In the genomic region with DNA sequence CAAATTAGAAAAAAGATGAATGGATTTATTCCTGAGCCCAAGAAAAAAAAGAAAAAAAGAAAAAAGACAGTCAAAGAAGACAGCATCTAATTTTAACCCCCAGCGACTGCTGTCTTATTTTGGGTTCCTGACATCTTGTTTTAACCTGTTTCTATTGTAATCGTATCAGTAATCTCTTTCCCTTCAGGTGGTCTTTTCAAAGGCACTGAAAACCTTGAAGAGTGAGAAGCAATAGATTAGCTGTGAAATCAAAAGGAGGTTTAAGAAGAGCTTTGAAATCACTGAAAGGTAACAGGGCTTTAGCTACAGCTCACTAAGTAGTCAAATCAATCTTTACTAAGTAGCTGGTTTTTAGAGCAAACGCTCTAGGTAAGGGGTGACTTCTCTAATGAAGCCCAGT, we compare ENCODE assay signal across 19 cellular contexts. TPM values are rescaled to one million over a fixed set of nuclear protein-coding genes. Genes with fewer than 3 reads are reported as not detected.
DNase-seq lines count a peak whose midpoint lies in the region; ATAC-seq, FAIRE-seq and TF ChIP-seq lines count a peak whose summit lies in the region.
"Had no signal": no experiment of that assay in that cellular context is flagged by ENCODE, and none has a peak within 500 bp of the region (broad histone marks: within the 10 kb centered on the region; RNA-seq: fewer than 3 reads in every experiment).

No MANE protein-coding gene starts in this region.

- no peaks in the 10 kb centered on the region for H3K9me3 ChIP-seq in astrocyte (ENCODE audit: insufficient read depth, low read depth, low read length)
- H3K9me3 ChIP-seq in neural progenitor cell (ENCODE audit: low read depth): no peaks in the 10 kb centered on the region
- no peaks in the 10 kb centered on the region for H3K9me3 ChIP-seq in BE2C
- H3K9me3 ChIP-seq: BLaER1 treated with 17β-estradiol and CSF1 and Interleukin-3, amounts not matched to agents 10 nM and 100 nM; HAP-1 had no signal

- no peak for DNase-seq in D721Med (ENCODE audit: insufficient read length, low spot score)
- peak; percentile 5 for DNase-seq in NCI-H69 (lab: John Stamatoyannopoulos, UW)
- DNase-seq in astrocyte (ENCODE audit: low read depth): no peak
- DNase-seq in neural progenitor cell (ENCODE audit: low spot score): peak; percentile 81
- no peak for DNase-seq in BE2C
- no peak for DNase-seq in NCI-H524 (lab: John Stamatoyannopoulos, UW)
- DNase-seq: 8988T; AML-193; CD4-positive, CD25-positive, alpha-beta regulatory T cell; DMS 273 treated with DMSO at 0.1 percent for 48 hours; HFFc6; IMR-90; KBM-7 had no signal

- H3K36me3 ChIP-seq in astrocyte (ENCODE audit: insufficient read depth, low read length) (no peaks in the 10 kb centered on the region), neural progenitor cell (no peaks in the 10 kb centered on the region), BE2C (no peaks in the 10 kb centered on the region)
- H3K36me3 ChIP-seq: BLaER1 treated with 17β-estradiol and CSF1 and Interleukin-3, amounts not matched to agents 10 nM and 100 nM; HAP-1 had no signal

- H3K36me3 Mint-ChIP-seq in astrocyte (ENCODE audit: low read depth, unreplicated experiment) (no peaks in the 10 kb centered on the region), neural progenitor cell (peaks cover 2% of the 10 kb centered on the region)
- H3K36me3 Mint-ChIP-seq: CD4-positive, CD25-positive, alpha-beta regulatory T cell had no signal

- H3K4me3 ChIP-seq in astrocyte (ENCODE audit: insufficient read depth, low read depth, low read length) (no peak overlapping the region), neural progenitor cell (peak overlapping the region; percentile 19), BE2C (ENCODE audit: low read depth, low read length) (no peak overlapping the region)
- H3K4me3 ChIP-seq: BLaER1 treated with 17β-estradiol and CSF1 and Interleukin-3, amounts not matched to agents 10 nM and 100 nM; GM12878; HAP-1 had no signal

- H3K27ac ChIP-seq in astrocyte (ENCODE audit: low read depth, low read length) (no peak overlapping the region), neural progenitor cell (peak overlapping the region; percentile 31)
- H3K27ac ChIP-seq: BLaER1 treated with 17β-estradiol and CSF1 and Interleukin-3, amounts not matched to agents 10 nM and 100 nM had no signal

- H3F3A ChIP-seq in neural progenitor cell (ENCODE audit: low read depth): peaks cover 49% of the 10 kb centered on the region

- H3K4me2 ChIP-seq in astrocyte (ENCODE audit: low read length) (no peak overlapping the region), neural progenitor cell (peak overlapping the region; percentile 72)
- H3K4me2 ChIP-seq: BLaER1 treated with 17β-estradiol and CSF1 and Interleukin-3, amounts not matched to agents 10 nM and 100 nM had no signal

- H2AFZ ChIP-seq in astrocyte (ENCODE audit: low read depth, low read length) (no peak overlapping the region), neural progenitor cell (replicated peaks) (no peak overlapping the region)

- H3K4me1 Mint-ChIP-seq in astrocyte (ENCODE audit: low read depth, unreplicated experiment) (peaks cover 17% of the 10 kb centered on the region), neural progenitor cell (peaks cover 51% of the 10 kb centered on the region)
- H3K4me1 Mint-ChIP-seq: CD4-positive, CD25-positive, alpha-beta regulatory T cell had no signal

- TF ChIP-seq CTCF in D721Med (IDR thresholded peaks at IDR 0.05; ENCODE audit: insufficient read depth, missing control alignments) (no peak), astrocyte (IDR thresholded peaks at IDR 0.05; ENCODE audit: insufficient read depth, low read depth, low read length) (no peak), neural progenitor cell (IDR thresholded peaks at IDR 0.05) (no peak), BE2C (IDR thresholded peaks at IDR 0.05; ENCODE audit: low read depth, low read length) (no peak)

- H3K27ac Mint-ChIP-seq in astrocyte (ENCODE audit: unreplicated experiment): peak overlapping the region; percentile 47
- no peak overlapping the region for H3K27ac Mint-ChIP-seq in neural progenitor cell
- H3K27ac Mint-ChIP-seq: CD4-positive, CD25-positive, alpha-beta regulatory T cell; HFFc6 had no signal

- no peak for ATAC-seq in HG03039 (IDR thresholded peaks at IDR 0.05; ENCODE audit: unreplicated experiment)
- ATAC-seq: GM12878 had no signal

- no peaks in the 10 kb centered on the region for H3K27me3 ChIP-seq in astrocyte (ENCODE audit: insufficient read depth, low read length)
- peaks cover 53% of the 10 kb centered on the region for H3K27me3 ChIP-seq in neural progenitor cell
- no peaks in the 10 kb centered on the region for H3K27me3 ChIP-seq in BE2C

- FAIRE-seq in D721Med (lab: Jason Lieb, UNC) (peak; percentile 81), astrocyte (lab: Jason Lieb, UNC) (no peak)
- FAIRE-seq: GM12878, GM19239, H1 had no signal

- H3K27me3 Mint-ChIP-seq in astrocyte (ENCODE audit: low read depth, unreplicated experiment) (no peaks in the 10 kb centered on the region), neural progenitor cell (ENCODE audit: insufficient read depth, low read depth) (peaks cover 3% of the 10 kb centered on the region)

- H3K4me1 ChIP-seq in astrocyte (ENCODE audit: insufficient read depth, low read length) (peaks cover 10% of the 10 kb centered on the region), neural progenitor cell (peaks cover 45% of the 10 kb centered on the region), BE2C (no peaks in the 10 kb centered on the region)

- H3K9ac ChIP-seq in astrocyte (ENCODE audit: low read length): no peak overlapping the region
- H3K9ac ChIP-seq in neural progenitor cell: no peak overlapping the region
- H3K9ac ChIP-seq: BLaER1 treated with 17β-estradiol and CSF1 and Interleukin-3, amounts not matched to agents 10 nM and 100 nM had no signal

- H4K20me1 ChIP-seq in astrocyte (ENCODE audit: insufficient read depth, low read length) (no peaks in the 10 kb centered on the region), neural progenitor cell (ENCODE audit: low read depth) (no peaks in the 10 kb centered on the region)

- no peak overlapping the region for H3K4me3 Mint-ChIP-seq in astrocyte (ENCODE audit: unreplicated experiment)
- H3K4me3 Mint-ChIP-seq in neural progenitor cell: peak overlapping the region; percentile 7
- H3K4me3 Mint-ChIP-seq: CD4-positive, CD25-positive, alpha-beta regulatory T cell; HFFc6 had no signal

- H3K9me3 Mint-ChIP-seq in astrocyte (ENCODE audit: unreplicated experiment): no peaks in the 10 kb centered on the region
- H3K9me3 Mint-ChIP-seq in neural progenitor cell: peaks cover under 1% of the 10 kb centered on the region
- H3K9me3 Mint-ChIP-seq: HFFc6 had no signal

- H3K79me2 ChIP-seq in astrocyte (ENCODE audit: insufficient read depth, low read length) (no peaks in the 10 kb centered on the region), neural progenitor cell (ENCODE audit: low read depth) (no peaks in the 10 kb centered on the region)

RNA-seq across cellular contexts. Expression of gene TANC1, which starts 5.4 kb away (rescaled TPM):
- 45.0 and 45.2 TPM in 2 replicates for total RNA-seq in astrocyte
- 7.5 and 11.9 TPM in 2 replicates for total RNA-seq in neural progenitor cell (ENCODE audit: low replicate concordance)
- 11.5 TPM for polyA plus RNA-seq in BE2C (2012; ENCODE audit: insufficient read depth, insufficient read length, low read depth)

Comparison
In these comparisons a context has a peak if more than half of its experiments do, and no peak if none do; other contexts are left out.
1. DNase-seq: peak in NCI-H69 (single experiment) and neural progenitor cell (single experiment); none in D721Med (single experiment), astrocyte (single experiment), BE2C (single experiment) and NCI-H524 (0 of 2).